ENCODE assay signal across 18 cellular contexts in genomic region chr9:3659647-3660046, GRCh38.
DNase-seq lines count a peak whose midpoint lies in the region; ATAC-seq and TF ChIP-seq lines count a peak whose summit lies in the region.
"Had no signal": no experiment of that assay in that cellular context is flagged by ENCODE, and none has a peak within 500 bp of the region (broad histone marks: within the 10 kb centered on the region; RNA-seq: fewer than 3 reads in every experiment).

No MANE protein-coding gene starts in this region.

- no peaks in the 10 kb centered on the region for H3K9me3 ChIP-seq in neuronal stem cell (replicated peaks in 1 of 2; ENCODE audit: control insufficient read depth in 2 of 2, insufficient read depth in 1 of 2, low read depth in 1 of 2, low read length in 2 of 2)
- H3K9me3 ChIP-seq in testis: no peaks in the 10 kb centered on the region
- no peaks in the 10 kb centered on the region for H3K9me3 ChIP-seq in PC-3 (ENCODE audit: low read length)
- H3K9me3 ChIP-seq: A549; BLaER1 treated with 17β-estradiol and CSF1 and Interleukin-3, amounts not matched to agents 10 nM and 100 nM; Caco-2 had no signal

- BruUV-seq in PC-3 (replicated peaks; lab: Mats Ljungman, UMichigan): no TSS peak

- H3F3A ChIP-seq in GM23338 (replicated peaks; ENCODE audit: low read depth) (no peaks in the 10 kb centered on the region), PC-3 (ENCODE audit: low read length, unreplicated experiment) (no peaks in the 10 kb centered on the region)

- ATAC-seq in GM23338 (peak; percentile 52), WTC11 (peak; percentile 69), PC-3 (no peak)
- ATAC-seq: CD8-positive, alpha-beta T cell had no signal

- H3K4me2 ChIP-seq in GM23338: no peak overlapping the region
- H3K4me2 ChIP-seq in neuronal stem cell (ENCODE audit: insufficient read depth, low read length, poor library complexity, severe bottlenecking): no peak overlapping the region
- H3K4me2 ChIP-seq in PC-3 (ENCODE audit: low read length): no peak overlapping the region
- H3K4me2 ChIP-seq: A549; BLaER1 treated with 17β-estradiol and CSF1 and Interleukin-3, amounts not matched to agents 10 nM and 100 nM had no signal

- peak overlapping the region; percentile 3 for H2AK5ac ChIP-seq in neuronal stem cell (ENCODE audit: low read depth, low read length)

- H3K4me1 Mint-ChIP-seq in GM23338: peaks cover 17% of the 10 kb centered on the region
- peaks cover 17% of the 10 kb centered on the region for H3K4me1 Mint-ChIP-seq in WTC11
- H3K4me1 Mint-ChIP-seq: B cell had no signal

- H3K36me3 ChIP-seq in GM23338 (ENCODE audit: insufficient read depth): no peaks in the 10 kb centered on the region
- H3K36me3 ChIP-seq in neuronal stem cell (replicated peaks in 1 of 2; ENCODE audit: control insufficient read depth in 2 of 2, insufficient read depth in 2 of 2, low read length in 2 of 2): no peaks in the 10 kb centered on the region
- no peaks in the 10 kb centered on the region for H3K36me3 ChIP-seq in testis (ENCODE audit: low read depth, missing control alignments)
- H3K36me3 ChIP-seq in PC-3 (ENCODE audit: low read depth, low read length): no peaks in the 10 kb centered on the region
- H3K36me3 ChIP-seq: BLaER1 treated with 17β-estradiol and CSF1 and Interleukin-3, amounts not matched to agents 10 nM and 100 nM had no signal

- H3K79me2 ChIP-seq in GM23338 (replicated peaks; ENCODE audit: insufficient read depth) (no peaks in the 10 kb centered on the region), PC-3 (ENCODE audit: low read length) (no peaks in the 10 kb centered on the region)

- H4K20me1 ChIP-seq in GM23338 (replicated peaks; ENCODE audit: insufficient read depth): no peaks in the 10 kb centered on the region
- H4K20me1 ChIP-seq in PC-3 (ENCODE audit: low read length): no peaks in the 10 kb centered on the region
- H4K20me1 ChIP-seq: BLaER1 treated with 17β-estradiol and CSF1 and Interleukin-3, amounts not matched to agents 10 nM and 100 nM had no signal

- H4K8ac ChIP-seq in neuronal stem cell (ENCODE audit: low read depth, low read length): no peak overlapping the region

- H3K9me3 Mint-ChIP-seq in GM23338 (no peaks in the 10 kb centered on the region), WTC11 (no peaks in the 10 kb centered on the region)
- H3K9me3 Mint-ChIP-seq: CD4-positive, alpha-beta T cell; CD8-positive, alpha-beta T cell had no signal

- intact Hi-C loops in testis (cut with DNase I; ENCODE audit: low total_unique reads) (no loop called here), PC-3 (cut with micrococcal nuclease) (no loop called here)

- H3K4me3 Mint-ChIP-seq in GM23338 (no peak overlapping the region), WTC11 (no peak overlapping the region)
- H3K4me3 Mint-ChIP-seq: B cell; CD4-positive, alpha-beta T cell; CD8-positive, alpha-beta T cell had no signal

- H3K27ac Mint-ChIP-seq in GM23338 (no peak overlapping the region), WTC11 (no peak overlapping the region)
- H3K27ac Mint-ChIP-seq: B cell; CD4-positive, alpha-beta T cell; CD8-positive, alpha-beta T cell had no signal

- H3K14ac ChIP-seq in neuronal stem cell (ENCODE audit: low read length): no peak overlapping the region

- H3K27me3 Mint-ChIP-seq in GM23338 (ENCODE audit: insufficient read depth, low read depth, poor library complexity) (peaks cover 3% of the 10 kb centered on the region), WTC11 (ENCODE audit: low read depth) (no peaks in the 10 kb centered on the region)
- H3K27me3 Mint-ChIP-seq: B cell; CD4-positive, alpha-beta T cell had no signal

- H3K36me3 Mint-ChIP-seq in GM23338 (ENCODE audit: low read depth): no peaks in the 10 kb centered on the region
- H3K36me3 Mint-ChIP-seq in WTC11: no peaks in the 10 kb centered on the region

- H3K27ac ChIP-seq in GM23338 (ENCODE audit: low read depth) (no peak overlapping the region), neuronal stem cell (replicated peaks; ENCODE audit: low read length) (no peak overlapping the region), testis (no peak overlapping the region), PC-3 (ENCODE audit: low read length) (no peak overlapping the region)
- H3K27ac ChIP-seq: 22Rv1; A549; BLaER1 treated with 17β-estradiol and CSF1 and Interleukin-3, amounts not matched to agents 10 nM and 100 nM; C4-2B had no signal

- no CpG with 5 or more reads among the region's 2 CpGs for WGBS in neuronal stem cell (ENCODE audit: extremely low coverage in 2 of 2, insufficient read length in 2 of 2, insufficient replicate concordance in 1 of 2), 2 donors
- WGBS in testis, 2 donors: 87 to 93% methylated on average over 2 of the region's 2 CpGs

- H2AFZ ChIP-seq in GM23338: no peak overlapping the region; the same call in 1 of the 2 replicates
- H2AFZ ChIP-seq in neuronal stem cell (ENCODE audit: low read length): no peak overlapping the region
- H2AFZ ChIP-seq in PC-3 (ENCODE audit: low read length): no peak overlapping the region

- no peaks in the 10 kb centered on the region for H3K4me1 ChIP-seq in GM23338 (ENCODE audit: insufficient read depth)
- peaks cover 0 to 6% of the 10 kb centered on the region in 2 donors for H3K4me1 ChIP-seq in neuronal stem cell (ENCODE audit: control insufficient read depth in 2 of 2, insufficient read depth in 1 of 2, low read depth in 1 of 2, low read length in 2 of 2)
- no peaks in the 10 kb centered on the region for H3K4me1 ChIP-seq in testis
- no peaks in the 10 kb centered on the region for H3K4me1 ChIP-seq in PC-3 (ENCODE audit: insufficient read depth, low read length)
- H3K4me1 ChIP-seq: A549; BLaER1 treated with 17β-estradiol and CSF1 and Interleukin-3, amounts not matched to agents 10 nM and 100 nM; Caco-2 had no signal

- H3K27me3 ChIP-seq in GM23338 (ENCODE audit: insufficient read depth) (no peaks in the 10 kb centered on the region), neuronal stem cell (ENCODE audit: control insufficient read depth in 3 of 3, insufficient read depth in 3 of 3, low read depth in 1 of 3, low read length in 3 of 3) (no peaks in the 10 kb centered on the region), testis (no peaks in the 10 kb centered on the region), PC-3 (ENCODE audit: low read length) (no peaks in the 10 kb centered on the region)
- H3K27me3 ChIP-seq: BLaER1 treated with 17β-estradiol and CSF1 and Interleukin-3, amounts not matched to agents 10 nM and 100 nM had no signal

- CTCF ChIA-PET in WTC11 (lab: Charles Lee) (no interaction called here), PC-3 (lab: Charles Lee) (no interaction called here)

- no peak overlapping the region for H3K4me3 ChIP-seq in GM23338
- no peak overlapping the region for H3K4me3 ChIP-seq in neuronal stem cell (ENCODE audit: low read length in 2 of 2)
- H3K4me3 ChIP-seq in testis: no peak overlapping the region
- H3K4me3 ChIP-seq in PC-3 (ENCODE audit: low read length): no peak overlapping the region
- H3K4me3 ChIP-seq: A549; BLaER1 treated with 17β-estradiol and CSF1 and Interleukin-3, amounts not matched to agents 10 nM and 100 nM had no signal

- H4K91ac ChIP-seq in neuronal stem cell (ENCODE audit: low read depth, low read length, poor library complexity): no peak overlapping the region

- H3K18ac ChIP-seq in neuronal stem cell (ENCODE audit: low read length): peak overlapping the region; percentile 29

- H2BK15ac ChIP-seq in neuronal stem cell (ENCODE audit: low read length): no peak overlapping the region

- no peak overlapping the region for H2BK120ac ChIP-seq in neuronal stem cell (ENCODE audit: low read depth, low read length)

- no peak overlapping the region for H2BK5ac ChIP-seq in neuronal stem cell (ENCODE audit: low read length)

- no peak overlapping the region for H3K23ac ChIP-seq in neuronal stem cell (ENCODE audit: low read depth, low read length, poor library complexity)

- no peak overlapping the region for H2BK12ac ChIP-seq in neuronal stem cell (ENCODE audit: low read length)

- no peaks in the 10 kb centered on the region for H3K79me1 ChIP-seq in neuronal stem cell (ENCODE audit: low read depth, low read length)

- POLR2A ChIA-PET in WTC11 (lab: Charles Lee) (no interaction called here), PC-3 (lab: Charles Lee; ENCODE audit: unreplicated experiment) (no interaction called here)

- H3K9ac ChIP-seq in neuronal stem cell (ENCODE audit: low read depth, low read length, poor library complexity): no peak overlapping the region
- H3K9ac ChIP-seq in PC-3 (ENCODE audit: low read length): no peak overlapping the region
- H3K9ac ChIP-seq: BLaER1 treated with 17β-estradiol and CSF1 and Interleukin-3, amounts not matched to agents 10 nM and 100 nM had no signal

- H3K9me2 ChIP-seq in GM23338 (ENCODE audit: insufficient read depth) (no peaks in the 10 kb centered on the region), PC-3 (replicated peaks; ENCODE audit: low read length) (no peaks in the 10 kb centered on the region)

- TF ChIP-seq CTCF in GM23338 (conservative IDR thresholded peaks at IDR 0.05; ENCODE audit: low read depth in 2 of 2): no peak
- no peak for TF ChIP-seq CTCF in WTC11 (IDR thresholded peaks at IDR 0.05)
- TF ChIP-seq CTCF in testis (IDR thresholded peaks at IDR 0.05): no peak
- no peak for TF ChIP-seq CTCF in PC-3 (conservative IDR thresholded peaks at IDR 0.05; ENCODE audit: low read depth, low read length)

- TF ChIP-seq POLR2A in testis (IDR thresholded peaks at IDR 0.05): no peak

- DNase-seq in GM23338 (ENCODE audit: low spot score): no peak
- DNase-seq in WTC11 (ENCODE audit: low spot score): no peak
- no peak for DNase-seq in neuronal stem cell (ENCODE audit: low spot score)
- no peak for DNase-seq in activated CD4-positive, alpha-beta T cell treated with anti-CD3 and anti-CD28 coated beads, Interleukin-2, amount 50 U/mL, for 48 hours
- DNase-seq in testis: no peak
- DNase-seq in PC-3: no peak
- DNase-seq: AML-193; Caco-2; Calu3; CD4-positive, alpha-beta T cell; CD8-positive, alpha-beta T cell; DMS79 treated with DMSO at 0.1 percent for 48 hours; GF-D8 had no signal

- H3K4ac ChIP-seq in neuronal stem cell (ENCODE audit: low read length): no peak overlapping the region

TF ChIP-seq in GM23338, 12 proteins besides CTCF, POLR2A, EP300 and RAD21 (continues in another document):
- no peak for TF ChIP-seq POLR2AphosphoS5 (IDR thresholded peaks at IDR 0.05; ENCODE audit: low read depth)
- no peak for TF ChIP-seq STAT1 (IDR thresholded peaks at IDR 0.05; ENCODE audit: unreplicated experiment)
- TF ChIP-seq EZH2 (IDR thresholded peaks at IDR 0.05; ENCODE audit: low read depth, unreplicated experiment): no peak
- no peak for TF ChIP-seq CREB1 (CRISPR knock-in tag; IDR thresholded peaks at IDR 0.05; ENCODE audit: low read depth)

TF ChIP-seq in WTC11, 78 proteins besides CTCF, POLR2A, EP300 and RAD21 (continues in another document):
- no peak for TF ChIP-seq TEAD1 (CRISPR knock-in tag; IDR thresholded peaks at IDR 0.05)
